In genomic region chr13:93477238-93477637, GRCh38 we compare ENCODE assay signal across 18 cellular contexts.
"Had no signal": no experiment of that assay in that cellular context is flagged by ENCODE, and none has a peak within 500 bp of the region (broad histone marks: within the 10 kb centered on the region; RNA-seq: fewer than 3 reads in every experiment).

No MANE protein-coding gene starts in this region.

- DNase-seq: activated CD4-positive, alpha-beta memory T cell treated with anti-CD3 and anti-CD28 coated beads, Interleukin-2, amount 10 ng/mL, durations not matched to agents 7 days and 5 days; activated CD4-positive, alpha-beta T cell treated with anti-CD3 and anti-CD28 coated beads for 48 hours; activated CD4-positive, CD25-positive, alpha-beta regulatory T cell; activated CD8-positive, alpha-beta memory T cell treated with anti-CD3 and anti-CD28 coated beads, Interleukin-2, amount 10 ng/mL, durations not matched to agents 7 days and 5 days; amygdala; central memory CD4-positive, alpha-beta T cell; colonic mucosa; hippocampal formation; occipital lobe; stimulated activated naive CD8-positive, alpha-beta T cell treated with anti-CD3 and anti-CD28 coated beads, Interleukin-15, Interleukin-2, amounts not matched to agents 100 U/mL and 50 U/mL, for 24 hours; substantia nigra; tibial artery had no signal

- H3K27me3 Mint-ChIP-seq: activated CD4-positive, alpha-beta memory T cell treated with anti-CD3 and anti-CD28 coated beads, Interleukin-2, amount 10 ng/mL, durations not matched to agents 7 days and 5 days; activated CD8-positive, alpha-beta memory T cell treated with anti-CD3 and anti-CD28 coated beads, Interleukin-2, amount 10 ng/mL, durations not matched to agents 7 days and 5 days; activated naive CD8-positive, alpha-beta T cell had no signal

- H3K36me3 ChIP-seq: colonic mucosa, prostate gland, right atrium auricular region, tibial artery had no signal

- H3K27ac ChIP-seq: colonic mucosa, prostate gland, right atrium auricular region, tibial artery had no signal

- H3K9me3 ChIP-seq: colonic mucosa, prostate gland, right atrium auricular region, tibial artery had no signal

- H3K36me3 Mint-ChIP-seq: activated CD8-positive, alpha-beta memory T cell treated with anti-CD3 and anti-CD28 coated beads, Interleukin-2, amount 10 ng/mL, durations not matched to agents 7 days and 5 days; activated naive CD8-positive, alpha-beta T cell had no signal

- ATAC-seq: activated CD8-positive, alpha-beta memory T cell treated with anti-CD3 and anti-CD28 coated beads, Interleukin-2, amount 10 ng/mL, durations not matched to agents 7 days and 5 days; left lobe of liver; stimulated activated naive CD8-positive, alpha-beta T cell treated with anti-CD3 and anti-CD28 coated beads, Interleukin-15, Interleukin-2, amounts not matched to agents 100 U/mL and 50 U/mL, for 24 hours had no signal

- H3K4me3 ChIP-seq: colonic mucosa, prostate gland, right atrium auricular region, tibial artery had no signal

- H3K4me1 Mint-ChIP-seq: activated CD4-positive, alpha-beta memory T cell treated with anti-CD3 and anti-CD28 coated beads, Interleukin-2, amount 10 ng/mL, durations not matched to agents 7 days and 5 days; activated CD8-positive, alpha-beta memory T cell treated with anti-CD3 and anti-CD28 coated beads, Interleukin-2, amount 10 ng/mL, durations not matched to agents 7 days and 5 days had no signal

- H3K27ac Mint-ChIP-seq: activated CD4-positive, alpha-beta memory T cell treated with anti-CD3 and anti-CD28 coated beads, Interleukin-2, amount 10 ng/mL, durations not matched to agents 7 days and 5 days; activated CD8-positive, alpha-beta memory T cell treated with anti-CD3 and anti-CD28 coated beads, Interleukin-2, amount 10 ng/mL, durations not matched to agents 7 days and 5 days; activated naive CD8-positive, alpha-beta T cell; brain; T-helper 2 cell treated with Interferon-gamma antibody and Interleukin-4, amounts not matched to agents 5 μg/mL and 100 μg/mL, for 36 hours had no signal

- H3K4me1 ChIP-seq: colonic mucosa, prostate gland, right atrium auricular region had no signal

- H3K4me3 Mint-ChIP-seq: activated CD4-positive, alpha-beta memory T cell treated with anti-CD3 and anti-CD28 coated beads, Interleukin-2, amount 10 ng/mL, durations not matched to agents 7 days and 5 days; activated CD8-positive, alpha-beta memory T cell treated with anti-CD3 and anti-CD28 coated beads, Interleukin-2, amount 10 ng/mL, durations not matched to agents 7 days and 5 days; activated naive CD8-positive, alpha-beta T cell; brain; T-helper 2 cell treated with Interferon-gamma antibody and Interleukin-4, amounts not matched to agents 5 μg/mL and 100 μg/mL, for 36 hours had no signal
